In genomic region chr1:211939876-211940468, GRCh38 we compare ENCODE assay signal across 9 cellular contexts.
DNase-seq lines count a peak whose midpoint lies in the region; ATAC-seq, FAIRE-seq and TF ChIP-seq lines count a peak whose summit lies in the region.
"Had no signal": no experiment of that assay in that cellular context is flagged by ENCODE, and none has a peak within 500 bp of the region (broad histone marks: within the 10 kb centered on the region; RNA-seq: fewer than 3 reads in every experiment).

No MANE protein-coding gene starts in this region.

- peak in 1 of 3 donors; percentile 48 for DNase-seq in CD4-positive, CD25-positive, alpha-beta regulatory T cell
- DNase-seq in GM19239 (ENCODE audit: insufficient read length, low spot score) = peak; percentile 37
- peak; percentile 5 for DNase-seq in activated T-helper 9 cell treated with anti-CD3 and anti-CD28 coated beads, Interleukin-2, amount 50 U/mL, for 16 hours (ENCODE audit: low read depth)
- DNase-seq in EL = no peak
- no peak for DNase-seq in RKO (ENCODE audit: low spot score)
- DNase-seq in left ventricle myocardium superior = no peak
- DNase-seq in left ventricle myocardium inferior = no peak
- DNase-seq: NCI-H2227 treated with DMSO at 0.1 percent for 48 hours had no signal

- no peaks in the 10 kb centered on the region for H3K9me3 Mint-ChIP-seq in CD4-positive, CD25-positive, alpha-beta regulatory T cell

- H3K27ac ChIP-seq in CD4-positive, CD25-positive, alpha-beta regulatory T cell (ENCODE audit: insufficient read depth, low read length, poor library complexity, severe bottlenecking) = no peak overlapping the region
- no peak overlapping the region for H3K27ac ChIP-seq in left ventricle myocardium inferior (replicated peaks)

- H3K27ac Mint-ChIP-seq in CD4-positive, CD25-positive, alpha-beta regulatory T cell = peak overlapping the region; percentile 15 to 61 (median 44)

- peaks cover 16% of the 10 kb centered on the region for H3K4me1 ChIP-seq in CD4-positive, CD25-positive, alpha-beta regulatory T cell (ENCODE audit: control insufficient read depth, insufficient read depth, low read length, poor library complexity, severe bottlenecking)
- H3K4me1 ChIP-seq in left ventricle myocardium inferior = no peaks in the 10 kb centered on the region

- no peak overlapping the region for H3K4me3 ChIP-seq in CD4-positive, CD25-positive, alpha-beta regulatory T cell (ENCODE audit: low read depth, low read length)
- no peak overlapping the region for H3K4me3 ChIP-seq in left ventricle myocardium inferior

- FAIRE-seq in GM19239 (lab: Jason Lieb, UNC) = peak; percentile 100

- H3K27me3 Mint-ChIP-seq in CD4-positive, CD25-positive, alpha-beta regulatory T cell = no peaks in the 10 kb centered on the region

- peak in 1 of 2 donors; percentile 19 for ATAC-seq in CD4-positive, CD25-positive, alpha-beta regulatory T cell (ENCODE audit: low read depth in 2 of 2)
- ATAC-seq in HG03097 (IDR thresholded peaks at IDR 0.05; ENCODE audit: low FRiP score, unreplicated experiment) (peak; percentile 61), left ventricle myocardium superior (no peak)

- H3K27me3 ChIP-seq in CD4-positive, CD25-positive, alpha-beta regulatory T cell (ENCODE audit: control insufficient read depth, insufficient read depth, low read length) = no peaks in the 10 kb centered on the region
- no peaks in the 10 kb centered on the region for H3K27me3 ChIP-seq in left ventricle myocardium inferior (ENCODE audit: low read depth)

- H3K4me3 Mint-ChIP-seq in CD4-positive, CD25-positive, alpha-beta regulatory T cell = no peak overlapping the region

- H3K36me3 Mint-ChIP-seq in CD4-positive, CD25-positive, alpha-beta regulatory T cell = peaks cover 21% of the 10 kb centered on the region

- TF ChIP-seq CTCF in left ventricle myocardium inferior (IDR thresholded peaks at IDR 0.05; ENCODE audit: borderline replicate concordance) = no peak

- H3K9me3 ChIP-seq in CD4-positive, CD25-positive, alpha-beta regulatory T cell (ENCODE audit: control insufficient read depth in 2 of 2, low read length in 2 of 2) = no peaks in the 10 kb centered on the region
- H3K9me3 ChIP-seq in left ventricle myocardium inferior (replicated peaks) = no peaks in the 10 kb centered on the region

- intact Hi-C loops in left ventricle myocardium superior (cut with micrococcal nuclease) (loop anchor here (10.0 kb wide), 1 partner anchor 265 kb away; the partner anchor contains the start of gene NEK2), left ventricle myocardium inferior (cut with micrococcal nuclease) (no loop called here)

- peaks cover 12 to 41% (median 25%) of the 10 kb centered on the region in 4 donors for H3K4me1 Mint-ChIP-seq in CD4-positive, CD25-positive, alpha-beta regulatory T cell

- peaks cover 17% of the 10 kb centered on the region for H3K36me3 ChIP-seq in CD4-positive, CD25-positive, alpha-beta regulatory T cell (ENCODE audit: control insufficient read depth, insufficient read depth, low read length)
- H3K36me3 ChIP-seq in left ventricle myocardium inferior = peaks cover 3% of the 10 kb centered on the region

Comparison
In these comparisons a context has a peak if more than half of its experiments do, and no peak if none do; other contexts are left out.
1. DNase-seq: peak in GM19239 (single experiment) and activated T-helper 9 cell treated with anti-CD3 and anti-CD28 coated beads, Interleukin-2, amount 50 U/mL, for 16 hours (single experiment); none in EL (single experiment), RKO (single experiment), left ventricle myocardium superior (single experiment) and left ventricle myocardium inferior (single experiment).